Comparison of ENCODE assay signal across 27 cellular contexts in genomic region chr6:23537828-23538227, GRCh38.
"Had no signal": no experiment of that assay in that cellular context is flagged by ENCODE, and none has a peak within 500 bp of the region (broad histone marks: within the 10 kb centered on the region; RNA-seq: fewer than 3 reads in every experiment).

No MANE protein-coding gene starts in this region.

- H3K9me3 Mint-ChIP-seq: neural progenitor cell; stimulated activated naive CD8-positive, alpha-beta T cell treated with anti-CD3 and anti-CD28 coated beads, Interleukin-15, Interleukin-2, amounts not matched to agents 100 ng/mL and 50 ng/mL, for 24 hours had no signal

- H3K27me3 Mint-ChIP-seq: naive B cell; progenitor cell of endocrine pancreas; stimulated activated naive CD8-positive, alpha-beta T cell treated with anti-CD3 and anti-CD28 coated beads, Interleukin-15, Interleukin-2, amounts not matched to agents 100 ng/mL and 50 ng/mL, for 24 hours had no signal

- H3K4me3 Mint-ChIP-seq: naive B cell; natural killer cell; nephron progenitor cell; neural progenitor cell; stimulated activated effector memory CD8-positive, alpha-beta T cell treated with anti-CD3 and anti-CD28 coated beads, Interleukin-12 subunit alpha, Interleukin-12 subunit beta, amount 100 ng/mL, for 72 hours; stimulated activated naive CD8-positive, alpha-beta T cell treated with anti-CD3 and anti-CD28 coated beads, Interleukin-15, Interleukin-2, amounts not matched to agents 100 ng/mL and 50 ng/mL, for 24 hours had no signal

- H3K27ac Mint-ChIP-seq: naive B cell; natural killer cell; nephron progenitor cell; neural progenitor cell; progenitor cell of endocrine pancreas; stimulated activated effector memory CD8-positive, alpha-beta T cell treated with anti-CD3 and anti-CD28 coated beads, Interleukin-12 subunit alpha, Interleukin-12 subunit beta, amount 100 ng/mL, for 72 hours; stimulated activated naive CD8-positive, alpha-beta T cell treated with anti-CD3 and anti-CD28 coated beads, Interleukin-15, Interleukin-2, amounts not matched to agents 100 ng/mL and 50 ng/mL, for 24 hours had no signal

- H3K4me1 ChIP-seq: left lung, lower lobe of right lung, neural progenitor cell, right atrium auricular region, suprapubic skin, tibial artery, upper lobe of right lung had no signal

- H3K27ac ChIP-seq: hepatocyte, left lung, lower lobe of right lung, neural progenitor cell, ovary, right atrium auricular region, skin epidermis, suprapubic skin, thoracic aorta, tibial artery, upper lobe of right lung had no signal

- H3K27me3 ChIP-seq: hepatocyte, left lung, neural progenitor cell, ovary, right atrium auricular region, suprapubic skin, tibial artery, upper lobe of right lung had no signal

- H3K4me1 Mint-ChIP-seq: naive B cell; natural killer cell; neural progenitor cell; stimulated activated effector memory CD8-positive, alpha-beta T cell treated with anti-CD3 and anti-CD28 coated beads, Interleukin-12 subunit alpha, Interleukin-12 subunit beta, amount 100 ng/mL, for 72 hours had no signal

- H3K9me3 ChIP-seq: left lung, lower lobe of right lung, ovary, right atrium auricular region, suprapubic skin, thoracic aorta, tibial artery, upper lobe of right lung had no signal

- ATAC-seq: left colon; left lung; lower lobe of right lung; natural killer cell; sciatic nerve; stimulated activated effector memory CD8-positive, alpha-beta T cell treated with anti-CD3 and anti-CD28 coated beads, Interleukin-12 subunit alpha, Interleukin-12 subunit beta, amount 100 ng/mL, for 72 hours; upper lobe of right lung had no signal

- H3K36me3 Mint-ChIP-seq: naive B cell; natural killer cell; neural progenitor cell; stimulated activated effector memory CD8-positive, alpha-beta T cell treated with anti-CD3 and anti-CD28 coated beads, Interleukin-12 subunit alpha, Interleukin-12 subunit beta, amount 100 ng/mL, for 72 hours had no signal

- DNase-seq: kidney glomerular epithelial cell; left colon; left lung; lower lobe of right lung; mammary epithelial cell; mesenchymal stem cell; naive B cell; natural killer cell; nephron progenitor cell; ovary; stimulated activated CD4-positive, alpha-beta T cell treated with anti-CD3 and anti-CD28 coated beads, Interleukin-12 subunit alpha, Interleukin-12 subunit beta, amount 100 ng/mL, for 4 hours; stimulated activated CD4-positive, alpha-beta T cell treated with anti-CD3 and anti-CD28 coated beads, Interleukin-15, amount 100 ng/mL, for 24 hours; stimulated activated CD4-positive, alpha-beta T cell treated with anti-CD3 and anti-CD28 coated beads, Interleukin-4, amount 100 ng/mL, for 24 hours; stimulated activated naive CD4-positive, alpha-beta T cell; tibial artery; trophoblast cell; upper lobe of right lung had no signal

- H3K36me3 ChIP-seq: left lung, lower lobe of right lung, neural progenitor cell, ovary, right atrium auricular region, suprapubic skin, thoracic aorta, tibial artery, upper lobe of right lung had no signal

- H3K4me3 ChIP-seq: hepatocyte, left lung, lower lobe of right lung, neural progenitor cell, ovary, right atrium auricular region, skin epidermis, suprapubic skin, thoracic aorta, tibial artery, upper lobe of right lung had no signal
